20 cellular contexts compared by ENCODE assay signal in the genomic region with DNA sequence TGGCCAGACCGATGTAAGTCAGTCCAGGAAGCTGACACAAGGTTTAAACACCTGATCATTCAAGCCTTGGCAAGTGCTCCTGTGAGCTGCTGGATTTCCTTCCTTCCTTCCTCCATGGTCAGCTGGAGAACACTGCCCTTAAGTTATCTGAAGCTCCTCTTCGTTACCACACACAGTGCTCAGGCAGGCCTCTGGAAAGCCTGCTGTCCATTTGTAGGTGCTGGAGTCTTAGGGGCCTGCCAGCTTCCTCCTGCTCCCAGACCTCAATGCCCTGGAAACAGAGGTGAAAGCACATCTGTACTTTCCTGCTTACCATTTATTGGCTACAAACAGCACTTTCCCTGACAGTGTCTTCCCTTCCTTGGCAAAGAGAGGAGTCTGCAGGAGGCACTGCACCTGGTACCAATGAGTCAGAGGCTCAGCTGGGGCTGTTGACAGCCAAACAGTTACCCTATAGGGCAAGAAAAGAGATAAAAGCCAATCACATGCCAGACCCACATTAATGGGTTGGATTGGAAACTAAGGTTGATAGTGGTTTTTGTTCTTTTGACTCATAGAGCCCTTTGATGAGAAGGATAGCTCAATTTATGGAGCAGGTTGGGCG.
"Had no signal": no experiment of that assay in that cellular context is flagged by ENCODE, and none has a peak within 500 bp of the region (broad histone marks: within the 10 kb centered on the region; RNA-seq: fewer than 3 reads in every experiment).

No MANE protein-coding gene starts in this region.

- ATAC-seq: activated naive CD8-positive, alpha-beta T cell treated with anti-CD3 and anti-CD28 coated beads, Interleukin-2, amount 50 U/mL, for 24 hours; lower lobe of right lung; naive thymus-derived CD4-positive, alpha-beta T cell; stimulated activated effector memory CD8-positive, alpha-beta T cell treated with anti-CD3 and anti-CD28 coated beads, Interleukin-12 subunit alpha, Interleukin-12 subunit beta, amount 100 ng/mL, for 72 hours had no signal

- H3K27me3 ChIP-seq: esophagus squamous epithelium had no signal

- H3K27ac ChIP-seq: esophagus squamous epithelium, lower lobe of right lung had no signal

- H3K4me1 Mint-ChIP-seq: activated naive CD8-positive, alpha-beta T cell treated with anti-CD3 and anti-CD28 coated beads, Interleukin-2, amount 50 U/mL, for 24 hours; immature natural killer cell; naive thymus-derived CD4-positive, alpha-beta T cell; stimulated activated effector memory CD8-positive, alpha-beta T cell treated with anti-CD3 and anti-CD28 coated beads, Interleukin-12 subunit alpha, Interleukin-12 subunit beta, amount 100 ng/mL, for 72 hours had no signal

- H3K27ac Mint-ChIP-seq: activated naive CD4-positive, alpha-beta T cell treated with anti-CD3 and anti-CD28 coated beads for 36 hours; activated naive CD8-positive, alpha-beta T cell treated with anti-CD3 and anti-CD28 coated beads, Interleukin-2, amount 50 U/mL, for 24 hours; activated T-helper 2 cell treated with anti-CD3 and anti-CD28 coated beads, Interferon-gamma antibody, Interleukin-2, Interleukin-4, amounts not matched to agents 10 μg/mL and 5 μg/mL and 100 μg/mL, durations not matched to agents 14 hours and 24 hours and 36 hours; immature natural killer cell; naive thymus-derived CD4-positive, alpha-beta T cell; stimulated activated effector memory CD8-positive, alpha-beta T cell treated with anti-CD3 and anti-CD28 coated beads, Interleukin-12 subunit alpha, Interleukin-12 subunit beta, amount 100 ng/mL, for 72 hours had no signal

- DNase-seq: activated CD4-positive, CD25-positive, alpha-beta regulatory T cell treated with anti-CD3 and anti-CD28 coated beads, Interleukin-2, amount 50 U/mL, for 72 hours; activated naive CD4-positive, alpha-beta T cell treated with anti-CD3 and anti-CD28 coated beads for 36 hours; activated naive CD8-positive, alpha-beta T cell treated with anti-CD3 and anti-CD28 coated beads, Interleukin-2, amount 50 U/mL, for 24 hours; activated T-cell treated with anti-CD3 and anti-CD28 coated beads, Interleukin-2, amount 50 U/mL, for 1 hour; caudate nucleus; effector CD4-positive, alpha-beta T cell; esophagus squamous epithelium; foreskin fibroblast; glutamatergic neuron; hypothalamus; immature natural killer cell; lower lobe of right lung; naive thymus-derived CD4-positive, alpha-beta T cell; posterior cingulate gyrus; retina; stimulated activated CD4-positive, alpha-beta T cell treated with anti-CD3 and anti-CD28 coated beads, Interleukin-12 subunit alpha, Interleukin-12 subunit beta, amount 100 ng/mL, for 4 hours had no signal

- H3K9me3 Mint-ChIP-seq: activated naive CD4-positive, alpha-beta T cell treated with anti-CD3 and anti-CD28 coated beads for 36 hours; activated naive CD8-positive, alpha-beta T cell treated with anti-CD3 and anti-CD28 coated beads, Interleukin-2, amount 50 U/mL, for 24 hours; activated T-helper 2 cell treated with anti-CD3 and anti-CD28 coated beads, Interferon-gamma antibody, Interleukin-2, Interleukin-4, amounts not matched to agents 10 μg/mL and 5 μg/mL and 100 μg/mL, durations not matched to agents 14 hours and 24 hours and 36 hours; immature natural killer cell; stimulated activated effector memory CD8-positive, alpha-beta T cell treated with anti-CD3 and anti-CD28 coated beads, Interleukin-12 subunit alpha, Interleukin-12 subunit beta, amount 100 ng/mL, for 72 hours had no signal

- FAIRE-seq: astrocyte, colon had no signal

- H3K36me3 ChIP-seq: esophagus squamous epithelium, lower lobe of right lung had no signal

- H3K9me3 ChIP-seq: esophagus squamous epithelium, lower lobe of right lung had no signal

- H3K4me3 ChIP-seq: esophagus squamous epithelium, lower lobe of right lung had no signal

- H3K4me1 ChIP-seq: esophagus squamous epithelium, lower lobe of right lung had no signal

- H3K36me3 Mint-ChIP-seq: immature natural killer cell; naive thymus-derived CD4-positive, alpha-beta T cell; stimulated activated effector memory CD8-positive, alpha-beta T cell treated with anti-CD3 and anti-CD28 coated beads, Interleukin-12 subunit alpha, Interleukin-12 subunit beta, amount 100 ng/mL, for 72 hours had no signal

- H3K4me3 Mint-ChIP-seq: activated naive CD4-positive, alpha-beta T cell treated with anti-CD3 and anti-CD28 coated beads for 36 hours; activated naive CD8-positive, alpha-beta T cell treated with anti-CD3 and anti-CD28 coated beads, Interleukin-2, amount 50 U/mL, for 24 hours; immature natural killer cell; naive thymus-derived CD4-positive, alpha-beta T cell; stimulated activated effector memory CD8-positive, alpha-beta T cell treated with anti-CD3 and anti-CD28 coated beads, Interleukin-12 subunit alpha, Interleukin-12 subunit beta, amount 100 ng/mL, for 72 hours had no signal

- H3K27me3 Mint-ChIP-seq: activated naive CD8-positive, alpha-beta T cell treated with anti-CD3 and anti-CD28 coated beads, Interleukin-2, amount 50 U/mL, for 24 hours had no signal
